In genomic region chr6:35729349-35729678, GRCh38 we compare ENCODE assay signal across 10 cellular contexts. TPM values are rescaled to one million over a fixed set of nuclear protein-coding genes. Genes with fewer than 3 reads are reported as not detected.
DNase-seq lines count a peak whose midpoint lies in the region; ATAC-seq, FAIRE-seq and TF ChIP-seq lines count a peak whose summit lies in the region.
"Had no signal": no experiment of that assay in that cellular context is flagged by ENCODE, and none has a peak within 500 bp of the region (broad histone marks: within the 10 kb centered on the region; RNA-seq: fewer than 3 reads in every experiment).

No MANE protein-coding gene starts in this region.

- intact Hi-C loops in OCI-LY7 (cut with micrococcal nuclease; ENCODE audit: unreplicated experiment) (no loop called here), dorsolateral prefrontal cortex (cut with DNase I) (no loop called here)

- H3K36me3 ChIP-seq in OCI-LY7 (ENCODE audit: insufficient read depth, low read length) (no peaks in the 10 kb centered on the region), small intestine (ENCODE audit: control insufficient read depth in 2 of 2, insufficient read depth in 2 of 2, low read length in 2 of 2) (no peaks in the 10 kb centered on the region)

- peak overlapping the region; percentile 96 for H3K4me2 ChIP-seq in OCI-LY7 (ENCODE audit: low read length)

- H3K4me1 ChIP-seq in OCI-LY7 (ENCODE audit: insufficient read depth, low read length, poor library complexity, severe bottlenecking) (peaks cover 79% of the 10 kb centered on the region), small intestine (ENCODE audit: control insufficient read depth in 2 of 2, insufficient read depth in 1 of 2, low read depth in 1 of 2, low read length in 1 of 2) (peaks cover 23 to 39% of the 10 kb centered on the region in 2 donors)

- FAIRE-seq in small intestine (lab: Jason Lieb, UNC), result no peak
- FAIRE-seq: GM18507, urothelium cell line had no signal

- peak overlapping the region; percentile 96 for H3K27ac ChIP-seq in OCI-LY7 (ENCODE audit: low read depth, low read length, poor library complexity, severe bottlenecking)
- H3K27ac ChIP-seq in dorsolateral prefrontal cortex, result peak overlapping the region; percentile 97 to 100 (median 100)
- H3K27ac ChIP-seq in small intestine (ENCODE audit: low read depth in 1 of 2, low read length in 1 of 2), result peak overlapping the region; percentile 97 to 99

- H3K27me3 ChIP-seq in dorsolateral prefrontal cortex (no peaks in the 10 kb centered on the region), small intestine (ENCODE audit: control insufficient read depth in 2 of 2, insufficient read depth in 2 of 2, low read length in 2 of 2) (no peaks in the 10 kb centered on the region)

- DNase-seq in OCI-LY7 (ENCODE audit: low spot score), result no peak
- DNase-seq in dorsolateral prefrontal cortex, result no peak
- DNase-seq in small intestine, result peak; percentile 53
- DNase-seq in COR-L47 (lab: John Stamatoyannopoulos, UW), result no peak
- DNase-seq in NCI-H187 (lab: John Stamatoyannopoulos, UW), result no peak
- DNase-seq: amniotic stem cell had no signal

- no peaks in the 10 kb centered on the region for H3K9me3 ChIP-seq in OCI-LY7 (ENCODE audit: low read length)
- no peaks in the 10 kb centered on the region for H3K9me3 ChIP-seq in small intestine (ENCODE audit: control insufficient read depth, low read depth)

- peaks cover 11% of the 10 kb centered on the region; the same call in 1 of the 2 replicates for H3K79me2 ChIP-seq in OCI-LY7 (ENCODE audit: insufficient read depth, low read depth, low read length)

- CTCF ChIA-PET in OCI-LY7 (lab: Charles Lee; ENCODE audit: unreplicated experiment), result interaction anchor here (1.1 kb wide), 1 partner anchor 140 kb away, joined by 3 read pairs; no protein-coding TSS in a partner anchor

- no TSS peak for BruUV-seq in OCI-LY7 (replicated peaks; lab: Mats Ljungman, UMichigan)

- TF ChIP-seq CTCF in OCI-LY7 (conservative IDR thresholded peaks at IDR 0.05; ENCODE audit: low read length) (no peak; the same call in 1 of the 2 replicates), dorsolateral prefrontal cortex (IDR thresholded peaks at IDR 0.05 in 54 of 56, conservative IDR thresholded peaks at IDR 0.05 in 2 of 56; ENCODE audit: low read depth in 1 of 56, partially characterized antibody in 56 of 56) (no peak)

- H2AFZ ChIP-seq in OCI-LY7 (ENCODE audit: low read length), result peak overlapping the region; percentile 15; the same call in 1 of the 2 replicates

- WGBS in small intestine, 3 donors, result 26 to 71% (median 58%) methylated on average over 3 of the region's 3 CpGs

- POLR2A ChIA-PET in OCI-LY7 (lab: Charles Lee), result interaction anchor here (0.6 to 1.0 kb wide), 2 partner anchors 40 to 144 kb away, joined by 3 read pairs; no protein-coding TSS in a partner anchor

- peak overlapping the region; percentile 75 for H3K4me3 ChIP-seq in OCI-LY7 (ENCODE audit: low read depth, low read length, poor library complexity, severe bottlenecking)
- H3K4me3 ChIP-seq in dorsolateral prefrontal cortex, result no peak overlapping the region
- no peak overlapping the region for H3K4me3 ChIP-seq in small intestine (ENCODE audit: low read depth in 1 of 2, low read length in 2 of 2)

- no peaks in the 10 kb centered on the region for H4K20me1 ChIP-seq in OCI-LY7 (ENCODE audit: insufficient read depth, low read length)

- no peak for ATAC-seq in HG02840 (IDR thresholded peaks at IDR 0.05; ENCODE audit: low FRiP score, unreplicated experiment)

- H3K9me2 ChIP-seq in OCI-LY7 (ENCODE audit: insufficient read depth, low read length), result no peaks in the 10 kb centered on the region

RNA-seq across cellular contexts. Expression of gene ARMC12, which starts 7.5 kb away (rescaled TPM):
- total RNA-seq in OCI-LY7 (2014; rRNA removed; shearing (Covaris generic)), result 3.4 and 3.7 TPM in 2 replicates
- total RNA-seq in OCI-LY7 (2022) (4.4 and 4.9 TPM in 2 replicates), dorsolateral prefrontal cortex (1 to 10 TPM in 101 of 120 experiments, under 1 TPM in 19; 0.41 to 7.1 (median 1.6) TPM)
- 1 to 10 TPM in 1 of 3 donors, under 1 TPM in 1, not detected in 1; 0.72 to 2.5 TPM for polyA plus RNA-seq in small intestine

RNA-seq across cellular contexts. Expression of gene FKBP5, which starts 40.6 kb away (rescaled TPM):
- 42.5 and 43.2 TPM in 2 replicates for total RNA-seq in OCI-LY7 (2014; rRNA removed; shearing (Covaris generic))
- 79.1 and 81.4 TPM in 2 replicates for total RNA-seq in OCI-LY7 (2022)
- total RNA-seq in dorsolateral prefrontal cortex, result 100 to 1,000 TPM in 9 of 120 experiments, 10 to 100 TPM in 111; 12.0 to 124 (median 62.9) TPM
- polyA plus RNA-seq in small intestine, result 100 to 1,000 TPM in 2 of 3 donors, 10 to 100 TPM in 1; 62.7 to 150 (median 115) TPM

RNA-seq across cellular contexts. Expression of gene CLPSL2, which starts 47.1 kb away (rescaled TPM):
- total RNA-seq in OCI-LY7 (2014; rRNA removed; shearing (Covaris generic)), result not detected in 2 replicates
- total RNA-seq in OCI-LY7 (2022), result not detected in 2 replicates
- total RNA-seq in dorsolateral prefrontal cortex, result 1 to 10 TPM in 10 of 120 experiments, not detected in 110; 1.3 to 3.1 (median 1.7) TPM
- not detected for polyA plus RNA-seq in small intestine
- total RNA-seq: lower leg skin had no signal

RNA-seq across cellular contexts. Expression of gene CLPSL1, which starts 51.5 kb away (rescaled TPM):
- not detected in 2 replicates for total RNA-seq in OCI-LY7 (2014; rRNA removed; shearing (Covaris generic))
- total RNA-seq in OCI-LY7 (2022) (not detected in 2 replicates), dorsolateral prefrontal cortex (1 to 10 TPM in 33 of 120 experiments, under 1 TPM in 7, not detected in 80; 0.79 to 6.0 (median 1.9) TPM)
- polyA plus RNA-seq in small intestine, result not detected
- total RNA-seq: lower leg skin had no signal
